ENCODE assay signal across 28 cellular contexts in the genomic region with DNA sequence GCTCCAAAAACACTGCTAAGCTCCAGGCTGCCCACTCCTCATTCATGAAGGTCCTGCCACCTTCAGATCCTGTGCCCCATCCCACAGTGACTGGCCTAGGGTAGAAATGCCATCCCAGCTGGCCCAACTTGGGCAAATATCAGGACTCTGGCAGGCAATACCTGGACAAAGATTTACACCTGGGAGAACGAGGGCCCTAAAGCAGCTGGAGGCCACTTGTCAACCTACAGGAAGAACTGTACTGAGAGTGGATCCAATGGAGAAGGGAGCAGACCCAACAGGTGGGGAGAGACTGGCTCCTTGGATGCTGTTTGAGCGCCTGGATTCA. TPM values are rescaled to one million over a fixed set of nuclear protein-coding genes. Genes with fewer than 3 reads are reported as not detected.
DNase-seq lines count a peak whose midpoint lies in the region; ATAC-seq and TF ChIP-seq lines count a peak whose summit lies in the region.
"Had no signal": no experiment of that assay in that cellular context is flagged by ENCODE, and none has a peak within 500 bp of the region (broad histone marks: within the 10 kb centered on the region; RNA-seq: fewer than 3 reads in every experiment).

No MANE protein-coding gene starts in this region.

- 0 out of 2 replicates have a peak overlapping the region, but pooled peaks have one; percentile 56 for H3K27ac ChIP-seq in ACC112 (ENCODE audit: low read depth, low read length)
- no peak overlapping the region for H3K27ac ChIP-seq in HEK293 (ENCODE audit: extremely low read depth, low read depth, low read length)
- no peak overlapping the region for H3K27ac ChIP-seq in neuronal stem cell (replicated peaks; ENCODE audit: low read length)
- H3K27ac ChIP-seq: cardiac muscle cell, KMS-11, ovary, suprapubic skin had no signal

- no peak overlapping the region for H2BK5ac ChIP-seq in neuronal stem cell (ENCODE audit: low read length)

- H3K23ac ChIP-seq in neuronal stem cell (ENCODE audit: low read depth, low read length, poor library complexity), result no peak overlapping the region

- no peaks in the 10 kb centered on the region for H3K79me1 ChIP-seq in neuronal stem cell (ENCODE audit: low read depth, low read length)

- peak overlapping the region; percentile 56 for H2AK5ac ChIP-seq in neuronal stem cell (ENCODE audit: low read depth, low read length)

- H2AFZ ChIP-seq in ACC112 (ENCODE audit: low read length, unreplicated experiment) (no peak overlapping the region), neuronal stem cell (ENCODE audit: low read length) (no peak overlapping the region)

- TF ChIP-seq CTCF in HEK293 (tag by site-specific recombination; IDR thresholded peaks at IDR 0.05), result no peak

- H2BK120ac ChIP-seq in neuronal stem cell (ENCODE audit: low read depth, low read length), result no peak overlapping the region

- H3K9ac ChIP-seq in neuronal stem cell (ENCODE audit: low read depth, low read length, poor library complexity), result no peak overlapping the region
- H3K9ac ChIP-seq: KMS-11 had no signal

- no peak for ATAC-seq in GM18505 (IDR thresholded peaks at IDR 0.05; ENCODE audit: unreplicated experiment)
- ATAC-seq in GM19035 (IDR thresholded peaks at IDR 0.05; ENCODE audit: unreplicated experiment), result no peak
- ATAC-seq: activated CD4-positive, CD25-positive, alpha-beta regulatory T cell treated with anti-CD3 and anti-CD28 coated beads, Interleukin-2, amount 50 U/mL, for 24 hours; activated naive CD4-positive, alpha-beta T cell treated with anti-CD3 and anti-CD28 coated beads, Interleukin-2, amount 50 U/mL, for 72 hours; natural killer cell had no signal

- DNase-seq in ecto neural progenitor cell (ENCODE audit: low spot score), result peak; percentile 37
- DNase-seq in neuronal stem cell (ENCODE audit: low spot score), result no peak
- DNase-seq in mucosa of gallbladder (ENCODE audit: low spot score), result no peak
- no peak for DNase-seq in AG08396 (ENCODE audit: low spot score)
- DNase-seq: activated CD4-positive, alpha-beta T cell treated with anti-CD3 and anti-CD28 coated beads, Interleukin-2, amount 50 U/mL, for 48 hours; activated CD8-positive, alpha-beta memory T cell treated with anti-CD3 and anti-CD28 coated beads, Interleukin-2, amount 50 U/mL, for 4 hours; anterior cingulate cortex; C1 segment of cervical spinal cord; cortex of kidney; DMS79 treated with DMSO at 0.1 percent for 48 hours; endodermal cell; GF-D8; natural killer cell; NCI-H1436 treated with DMSO at 0.1 percent for 48 hours; NCI-H2107; ovary; stimulated activated CD4-positive, alpha-beta T cell treated with anti-CD3 and anti-CD28 coated beads, Interleukin-4, amount 100 ng/mL, for 4 hours; uterus had no signal

- CTCF ChIA-PET in HEK293 (lab: Yijun Ruan, JAX), result no interaction called here

- H3K79me2 ChIP-seq in ACC112 (ENCODE audit: control insufficient read depth, insufficient read depth, low read length, unreplicated experiment), result no peaks in the 10 kb centered on the region

- H3K4ac ChIP-seq in neuronal stem cell (ENCODE audit: low read length), result no peak overlapping the region

- H3K14ac ChIP-seq in neuronal stem cell (ENCODE audit: low read length), result no peak overlapping the region

- H3K36me3 ChIP-seq in ACC112 (ENCODE audit: insufficient read depth, low read length) (no peaks in the 10 kb centered on the region), HEK293 (ENCODE audit: control insufficient read depth in 2 of 2, insufficient read depth in 1 of 2, low read length in 2 of 2) (no peaks in the 10 kb centered on the region), neuronal stem cell (replicated peaks in 1 of 2; ENCODE audit: control insufficient read depth in 2 of 2, insufficient read depth in 2 of 2, low read length in 2 of 2) (no peaks in the 10 kb centered on the region)
- H3K36me3 ChIP-seq: cardiac muscle cell, ovary, suprapubic skin, uterus had no signal

- H3K4me1 ChIP-seq in ACC112 (ENCODE audit: control insufficient read depth, insufficient read depth, low read length, unreplicated experiment) (peaks cover 41% of the 10 kb centered on the region), HEK293 (ENCODE audit: control insufficient read depth, insufficient read depth, low read length) (no peaks in the 10 kb centered on the region), neuronal stem cell (ENCODE audit: control insufficient read depth in 2 of 2, insufficient read depth in 1 of 2, low read depth in 1 of 2, low read length in 2 of 2) (peaks cover 4 to 9% of the 10 kb centered on the region in 2 donors)
- H3K4me1 ChIP-seq: uterus had no signal

- POLR2A ChIA-PET in HEK293 (lab: Yijun Ruan, JAX), result interaction anchor here (1.4 kb wide), 1 partner anchor 18 kb away, joined by 3 read pairs; no protein-coding TSS in a partner anchor

- H4K91ac ChIP-seq in neuronal stem cell (ENCODE audit: low read depth, low read length, poor library complexity), result no peak overlapping the region

- no peak overlapping the region for H2BK12ac ChIP-seq in neuronal stem cell (ENCODE audit: low read length)

- H3K18ac ChIP-seq in neuronal stem cell (ENCODE audit: low read length), result peak overlapping the region; percentile 35

- H4K8ac ChIP-seq in neuronal stem cell (ENCODE audit: low read depth, low read length), result no peak overlapping the region

- H3K4me3 ChIP-seq in ACC112 (ENCODE audit: low read depth, low read length), result no peak overlapping the region
- no peak overlapping the region for H3K4me3 ChIP-seq in HEK293 (ENCODE audit: low read depth, low read length)
- no peak overlapping the region for H3K4me3 ChIP-seq in neuronal stem cell (ENCODE audit: low read length in 2 of 2)
- H3K4me3 ChIP-seq: cardiac muscle cell, ovary, suprapubic skin, uterus had no signal

- TF ChIP-seq POLR2A in GM18505 (IDR thresholded peaks at IDR 0.05; ENCODE audit: borderline replicate concordance, extremely low read depth, insufficient read depth, insufficient read length), result no peak

- H2BK15ac ChIP-seq in neuronal stem cell (ENCODE audit: low read length), result no peak overlapping the region

- H3K4me2 ChIP-seq in neuronal stem cell (ENCODE audit: insufficient read depth, low read length, poor library complexity, severe bottlenecking), result no peak overlapping the region
- H3K4me2 ChIP-seq: KMS-11 had no signal

- no peaks in the 10 kb centered on the region for H3K9me3 ChIP-seq in HEK293 (ENCODE audit: control insufficient read depth, insufficient read depth, low read depth, low read length)
- H3K9me3 ChIP-seq in neuronal stem cell (replicated peaks in 1 of 2; ENCODE audit: control insufficient read depth in 2 of 2, insufficient read depth in 1 of 2, low read depth in 1 of 2, low read length in 2 of 2), result no peaks in the 10 kb centered on the region
- H3K9me3 ChIP-seq: ovary, SK-N-SH, suprapubic skin, uterus had no signal

- no CpG with 5 or more reads among the region's 2 CpGs for WGBS in neuronal stem cell (ENCODE audit: extremely low coverage in 2 of 2, insufficient read length in 2 of 2, insufficient replicate concordance in 1 of 2), 2 donors

- H3K27me3 ChIP-seq in ACC112 (ENCODE audit: insufficient read depth, low read length), result peaks cover 10% of the 10 kb centered on the region; the same call in 1 of the 2 replicates
- H3K27me3 ChIP-seq in neuronal stem cell (ENCODE audit: control insufficient read depth in 3 of 3, insufficient read depth in 3 of 3, low read depth in 1 of 3, low read length in 3 of 3), result peaks cover 0 to 32% (median 9%) of the 10 kb centered on the region in 3 experiments
- H3K27me3 ChIP-seq: ovary, uterus had no signal

TF ChIP-seq in HEK293, 187 proteins besides CTCF, POLR2A, EP300 and RAD21:
- TF ChIP-seq, protein P1, sequence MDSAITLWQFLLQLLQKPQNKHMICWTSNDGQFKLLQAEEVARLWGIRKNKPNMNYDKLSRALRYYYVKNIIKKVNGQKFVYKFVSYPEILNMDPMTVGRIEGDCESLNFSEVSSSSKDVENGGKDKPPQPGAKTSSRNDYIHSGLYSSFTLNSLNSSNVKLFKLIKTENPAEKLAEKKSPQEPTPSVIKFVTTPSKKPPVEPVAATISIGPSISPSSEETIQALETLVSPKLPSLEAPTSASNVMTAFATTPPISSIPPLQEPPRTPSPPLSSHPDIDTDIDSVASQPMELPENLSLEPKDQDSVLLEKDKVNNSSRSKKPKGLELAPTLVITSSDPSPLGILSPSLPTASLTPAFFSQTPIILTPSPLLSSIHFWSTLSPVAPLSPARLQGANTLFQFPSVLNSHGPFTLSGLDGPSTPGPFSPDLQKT (IDR thresholded peaks at IDR 0.05; ENCODE audit: borderline replicate concordance, low read depth, low read length), result no peak
- peak; percentile 43 for TF ChIP-seq SCRT2 (tag by site-specific recombination; IDR thresholded peaks at IDR 0.05)

RNA-seq across cellular contexts. Expression of a gene that starts 57.1 kb away (rescaled TPM):
- polyA plus RNA-seq in neuronal stem cell (2013, experiment 1 of 2), result 0.03 TPM
- polyA plus RNA-seq in neuronal stem cell (2013, experiment 2 of 2), result 0.04 TPM
- 22.8 TPM for total RNA-seq in mucosa of gallbladder
